2 cellular contexts compared by ENCODE assay signal in the genomic region with DNA sequence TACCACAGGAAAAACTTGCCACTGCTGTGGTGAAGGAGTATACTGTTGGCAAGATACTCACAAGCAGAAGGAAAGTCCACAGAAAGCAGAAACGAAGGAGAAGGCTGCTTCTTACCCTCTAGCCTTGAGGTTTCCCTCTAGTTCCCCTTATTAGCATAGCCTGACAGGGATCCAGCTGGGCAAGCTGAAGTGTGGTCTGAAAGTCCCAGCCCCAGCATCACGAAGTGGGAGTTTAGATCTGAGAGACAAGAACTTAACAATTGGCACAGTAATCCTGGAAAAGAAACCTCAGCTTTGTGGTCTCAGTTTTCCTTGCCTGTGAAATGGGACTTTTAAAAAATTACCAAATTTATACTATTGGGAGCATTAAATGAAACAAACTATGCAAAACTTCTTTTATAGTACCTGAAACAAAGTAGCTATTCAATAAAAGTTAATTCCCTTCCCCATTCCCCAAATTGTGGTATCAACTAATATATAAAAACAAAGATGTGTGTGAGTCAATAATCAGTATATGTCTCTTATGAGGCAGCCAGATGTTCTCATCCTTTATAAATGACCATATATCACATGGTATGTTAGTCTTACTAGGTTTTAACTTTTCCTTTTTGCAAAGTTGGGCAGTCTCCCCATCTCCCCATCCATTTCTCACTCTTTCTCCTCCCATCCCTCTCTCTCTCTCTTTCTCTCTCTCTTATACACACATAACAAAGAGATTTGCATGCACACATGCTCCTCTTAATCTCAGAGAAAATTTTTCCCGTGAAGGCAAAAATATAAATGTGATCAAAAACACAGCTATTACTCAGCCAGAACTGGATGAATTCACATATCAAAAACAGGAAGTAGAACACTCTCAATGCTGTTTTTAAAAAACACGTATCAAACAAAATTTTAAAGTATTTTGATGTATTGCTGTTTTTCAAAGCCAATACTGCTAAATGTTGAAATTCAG.
TF ChIP-seq lines count a peak whose summit lies in the region.

No MANE protein-coding gene starts in this region.

TF ChIP-seq in IMR-90, 13 proteins besides CTCF, POLR2A, EP300 and RAD21:
- TF ChIP-seq CEBPB (IDR thresholded peaks at IDR 0.05; ENCODE audit: low read depth, low read length) = no peak
- TF ChIP-seq, protein P1, sequence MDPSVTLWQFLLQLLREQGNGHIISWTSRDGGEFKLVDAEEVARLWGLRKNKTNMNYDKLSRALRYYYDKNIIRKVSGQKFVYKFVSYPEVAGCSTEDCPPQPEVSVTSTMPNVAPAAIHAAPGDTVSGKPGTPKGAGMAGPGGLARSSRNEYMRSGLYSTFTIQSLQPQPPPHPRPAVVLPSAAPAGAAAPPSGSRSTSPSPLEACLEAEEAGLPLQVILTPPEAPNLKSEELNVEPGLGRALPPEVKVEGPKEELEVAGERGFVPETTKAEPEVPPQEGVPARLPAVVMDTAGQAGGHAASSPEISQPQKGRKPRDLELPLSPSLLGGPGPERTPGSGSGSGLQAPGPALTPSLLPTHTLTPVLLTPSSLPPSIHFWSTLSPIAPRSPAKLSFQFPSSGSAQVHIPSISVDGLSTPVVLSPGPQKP (IDR thresholded peaks at IDR 0.05; ENCODE audit: borderline replicate concordance, low read depth, low read length) = no peak
- no peak for TF ChIP-seq CHD1 (IDR thresholded peaks at IDR 0.05; ENCODE audit: low read depth, low read length)
- TF ChIP-seq MAFK (IDR thresholded peaks at IDR 0.05; ENCODE audit: low read depth, low read length) = no peak
- no peak for TF ChIP-seq MXI1 (IDR thresholded peaks at IDR 0.05; ENCODE audit: borderline replicate concordance, low read depth, low read length)
- TF ChIP-seq, protein P2, sequence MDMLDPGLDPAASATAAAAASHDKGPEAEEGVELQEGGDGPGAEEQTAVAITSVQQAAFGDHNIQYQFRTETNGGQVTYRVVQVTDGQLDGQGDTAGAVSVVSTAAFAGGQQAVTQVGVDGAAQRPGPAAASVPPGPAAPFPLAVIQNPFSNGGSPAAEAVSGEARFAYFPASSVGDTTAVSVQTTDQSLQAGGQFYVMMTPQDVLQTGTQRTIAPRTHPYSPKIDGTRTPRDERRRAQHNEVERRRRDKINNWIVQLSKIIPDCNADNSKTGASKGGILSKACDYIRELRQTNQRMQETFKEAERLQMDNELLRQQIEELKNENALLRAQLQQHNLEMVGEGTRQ (IDR thresholded peaks at IDR 0.05; ENCODE audit: low read depth, low read length) = no peak
- TF ChIP-seq BHLHE40 (IDR thresholded peaks at IDR 0.05; ENCODE audit: low read depth, low read length) = no peak
- TF ChIP-seq SMC3 (IDR thresholded peaks at IDR 0.05; ENCODE audit: low read depth, low read length) = no peak
- no peak for TF ChIP-seq MAZ (IDR thresholded peaks at IDR 0.05; ENCODE audit: borderline replicate concordance, low read depth, low read length)
- TF ChIP-seq RCOR1 (IDR thresholded peaks at IDR 0.05; ENCODE audit: insufficient replicate concordance, low read length) = no peak
- no peak for TF ChIP-seq RFX5 (IDR thresholded peaks at IDR 0.05; ENCODE audit: low read depth, low read length)
- TF ChIP-seq NFE2L2 (IDR thresholded peaks at IDR 0.05; ENCODE audit: low read depth, low read length) = no peak

TF ChIP-seq in GM12878, 131 proteins besides CTCF, POLR2A, EP300 and RAD21:
- TF ChIP-seq POU2F2 (IDR thresholded peaks at IDR 0.05; ENCODE audit: borderline replicate concordance, low read depth, low read length) (peak; percentile 78; the same call in 2 of the 3 replicates), IKZF1 (conservative IDR thresholded peaks at IDR 0.05) (peak; percentile 57; the same call in 1 of the 2 replicates), RELB (IDR thresholded peaks at IDR 0.05; ENCODE audit: low read depth) (peak; percentile 33; the same call in 1 of the 2 replicates), RAD51 (IDR thresholded peaks at IDR 0.05) (0 out of 2 replicates have a peak, but pooled peaks have one; percentile 21), MEF2B (IDR thresholded peaks at IDR 0.05; ENCODE audit: partially characterized antibody, poor library complexity, severe bottlenecking) (no peak), RUNX3 (IDR thresholded peaks at IDR 0.05; ENCODE audit: low read length) (peak; percentile 60), IKZF2 (IDR thresholded peaks at IDR 0.05) (peak; percentile 37 to 39; a peak in 2 of 4 replicates), IRF3 (IDR thresholded peaks at IDR 0.05) (no peak), ASH2L (IDR thresholded peaks at IDR 0.05; ENCODE audit: borderline replicate concordance, low read depth) (no peak), SPI1 (IDR thresholded peaks at IDR 0.05; ENCODE audit: borderline replicate concordance, insufficient read depth, low read depth, low read length) (peak; percentile 24; the same call in 1 of the 2 replicates), IRF4 (IDR thresholded peaks at IDR 0.05; ENCODE audit: low read depth, low read length) (no peak), ZNF217 (IDR thresholded peaks at IDR 0.05) (peak; percentile 45; the same call in 1 of the 2 replicates), SUPT20H (IDR thresholded peaks at IDR 0.05; ENCODE audit: borderline replicate concordance, control insufficient read depth, low read depth, low read length) (no peak)
